24 cellular contexts compared by ENCODE assay signal in genomic region chr9:91024841-91025240, GRCh38.
"Had no signal": no experiment of that assay in that cellular context is flagged by ENCODE, and none has a peak within 500 bp of the region (broad histone marks: within the 10 kb centered on the region; RNA-seq: fewer than 3 reads in every experiment).

No MANE protein-coding gene starts in this region.

- H3K27me3 ChIP-seq: SJSA1 had no signal

- H3K4me2 ChIP-seq: KMS-11 had no signal

- FAIRE-seq: HTR-8/SVneo, K562, RCC 7860 had no signal

- H3K36me3 ChIP-seq: SJSA1 had no signal

- H3K4me1 ChIP-seq: SJSA1 had no signal

- H3K27ac ChIP-seq: HL-60, KMS-11, SJSA1, SK-N-MC had no signal

- DNase-seq: Kasumi-1, MM.1S, NCI-H1105, NCI-H1417, NCI-H1436 treated with DMSO at 0.1 percent for 48 hours, NCI-H1694, NCI-H187 treated with DMSO at 0.1 percent for 48 hours, NCI-H2029 treated with DMSO at 0.1 percent for 48 hours, NCI-H2171 treated with DMSO at 0.1 percent for 48 hours, NCI-H345, NCI-H446 treated with DMSO at 0.1 percent for 48 hours, NCI-H510A treated with DMSO at 0.1 percent for 48 hours, NCI-H526, Right ventricle myocardium superior, RPMI8226, SIG-M5 had no signal

- H3K9ac ChIP-seq: KMS-11 had no signal

- H3K27ac Mint-ChIP-seq: IgD-negative memory B cell had no signal

- ATAC-seq: K562 had no signal

- H3K4me3 Mint-ChIP-seq: IgD-negative memory B cell had no signal

- H3K9me3 ChIP-seq: SJSA1 had no signal

- H3K4me3 ChIP-seq: K562, SJSA1, SK-N-MC had no signal
